Comparison of ENCODE assay signal across 12 cellular contexts in genomic region chr16:1780677-1781072, GRCh38. TPM values are rescaled to one million over a fixed set of nuclear protein-coding genes. Genes with fewer than 3 reads are reported as not detected.
A peak's percentile ranks its signal among the peaks of the same experiment; 100 is the strongest.
DNase-seq lines count a peak whose midpoint lies in the region; ATAC-seq and TF ChIP-seq lines count a peak whose summit lies in the region.
"Had no signal": no experiment of that assay in that cellular context is flagged by ENCODE, and none has a peak within 500 bp of the region (broad histone marks: within the 10 kb centered on the region; RNA-seq: fewer than 3 reads in every experiment).

No MANE protein-coding gene starts in this region.

- H4K20me1 ChIP-seq in MM.1S (ENCODE audit: insufficient read depth, low read length) = no peaks in the 10 kb centered on the region

- ATAC-seq in sciatic nerve (no peak), HG03439 (IDR thresholded peaks at IDR 0.05; ENCODE audit: unreplicated experiment) (no peak)

- H3K4me3 Mint-ChIP-seq in activated T-cell treated with anti-CD3 and anti-CD28 coated beads, Interleukin-2, amount 50 U/mL, for 24 hours = peak overlapping the region; percentile 84
- H3K4me3 Mint-ChIP-seq in dendritic cell treated with granulocyte-macrophage colony-stimulating factor and Interleukin-4, amounts not matched to agents 40 ng/mL and 50 ng/mL, for 4 days = peak overlapping the region; percentile 85

- H3K27me3 ChIP-seq in MM.1S (replicated peaks; ENCODE audit: insufficient read depth, low read length) = no peaks in the 10 kb centered on the region
- H3K27me3 ChIP-seq in neutrophil = no peaks in the 10 kb centered on the region
- H3K27me3 ChIP-seq: transverse colon had no signal

- H3K4me1 ChIP-seq in MM.1S (ENCODE audit: low read length) (peaks cover 4% of the 10 kb centered on the region; the same call in 1 of the 2 replicates), neutrophil (ENCODE audit: control insufficient read depth in 1 of 2, insufficient read depth in 1 of 2, low read depth in 1 of 2, low read length in 1 of 2) (peaks cover 23 to 26% of the 10 kb centered on the region in 2 experiments)

- H3K36me3 ChIP-seq in MM.1S (replicated peaks; ENCODE audit: insufficient read depth, low read length) = no peaks in the 10 kb centered on the region
- H3K36me3 ChIP-seq in neutrophil = peaks cover 54% of the 10 kb centered on the region

- peaks cover 50% of the 10 kb centered on the region for H3K36me3 Mint-ChIP-seq in activated T-cell treated with anti-CD3 and anti-CD28 coated beads, Interleukin-2, amount 50 U/mL, for 24 hours (ENCODE audit: low read depth)
- H3K36me3 Mint-ChIP-seq in dendritic cell treated with granulocyte-macrophage colony-stimulating factor and Interleukin-4, amounts not matched to agents 40 ng/mL and 50 ng/mL, for 4 days (ENCODE audit: low read depth) = peaks cover 78% of the 10 kb centered on the region

- no peak overlapping the region for H2AFZ ChIP-seq in MM.1S (ENCODE audit: low read length)
- H2AFZ ChIP-seq: parathyroid adenoma had no signal

- no peak overlapping the region for H3K9ac ChIP-seq in MM.1S (ENCODE audit: low read length)
- H3K9ac ChIP-seq: parathyroid adenoma had no signal

- peaks cover 17% of the 10 kb centered on the region; the same call in 1 of the 2 replicates for H3F3A ChIP-seq in MM.1S (ENCODE audit: insufficient read depth, low read length)

- no peaks in the 10 kb centered on the region for H3K9me2 ChIP-seq in MM.1S (replicated peaks; ENCODE audit: insufficient read depth, low read length)

- peak overlapping the region; percentile 91; the same call in 1 of the 2 replicates for H3K4me2 ChIP-seq in MM.1S (ENCODE audit: low read depth, low read length)

- H3K9me3 ChIP-seq in MM.1S (replicated peaks; ENCODE audit: insufficient read depth, low read length) (no peaks in the 10 kb centered on the region), neutrophil (no peaks in the 10 kb centered on the region)
- H3K9me3 ChIP-seq: transverse colon had no signal

- no peak overlapping the region for H3K27ac ChIP-seq in MM.1S (ENCODE audit: low read length)
- H3K27ac ChIP-seq in neutrophil = peak overlapping the region; percentile 94
- H3K27ac ChIP-seq: parathyroid adenoma had no signal

- H3K4me1 Mint-ChIP-seq in activated T-cell treated with anti-CD3 and anti-CD28 coated beads, Interleukin-2, amount 50 U/mL, for 24 hours (ENCODE audit: low read depth) = peaks cover 28% of the 10 kb centered on the region
- peaks cover 49% of the 10 kb centered on the region for H3K4me1 Mint-ChIP-seq in dendritic cell treated with granulocyte-macrophage colony-stimulating factor and Interleukin-4, amounts not matched to agents 40 ng/mL and 50 ng/mL, for 4 days (ENCODE audit: low read depth)

- H3K79me2 ChIP-seq in MM.1S (ENCODE audit: low read length) = peaks cover 56% of the 10 kb centered on the region

- H3K4me3 ChIP-seq in MM.1S (ENCODE audit: low read length) (no peak overlapping the region), neutrophil (ENCODE audit: low read depth in 1 of 2, low read length in 1 of 2) (no peak overlapping the region)

- H3K27ac Mint-ChIP-seq in activated T-cell treated with anti-CD3 and anti-CD28 coated beads, Interleukin-2, amount 50 U/mL, for 24 hours = peak overlapping the region; percentile 92
- no peak overlapping the region for H3K27ac Mint-ChIP-seq in dendritic cell treated with granulocyte-macrophage colony-stimulating factor and Interleukin-4, amounts not matched to agents 40 ng/mL and 50 ng/mL, for 4 days

- no peaks in the 10 kb centered on the region for H3K9me3 Mint-ChIP-seq in activated T-cell treated with anti-CD3 and anti-CD28 coated beads, Interleukin-2, amount 50 U/mL, for 24 hours
- no peaks in the 10 kb centered on the region for H3K9me3 Mint-ChIP-seq in dendritic cell treated with granulocyte-macrophage colony-stimulating factor and Interleukin-4, amounts not matched to agents 40 ng/mL and 50 ng/mL, for 4 days
- H3K9me3 Mint-ChIP-seq: activated naive CD4-positive, alpha-beta T cell treated with anti-CD3 and anti-CD28 coated beads for 36 hours had no signal

- DNase-seq in activated T-cell treated with anti-CD3 and anti-CD28 coated beads, Interleukin-2, amount 50 U/mL, for 24 hours = no peak
- no peak for DNase-seq in activated T-cell treated with anti-CD3 and anti-CD28 coated beads, Interleukin-2, amount 50 U/mL, for 48 hours
- DNase-seq in MM.1S = no peak
- no peak for DNase-seq in sciatic nerve (ENCODE audit: low spot score)
- no peak for DNase-seq in T-helper 9 cell
- DNase-seq: activated naive CD4-positive, alpha-beta T cell treated with anti-CD3 and anti-CD28 coated beads for 36 hours; NCI-H1436 treated with DMSO at 0.1 percent for 48 hours had no signal

- TF ChIP-seq CTCF in MM.1S (IDR thresholded peaks at IDR 0.05; ENCODE audit: low read length) (no peak), neutrophil (IDR thresholded peaks at IDR 0.05) (no peak)

- intact Hi-C loops in dendritic cell treated with granulocyte-macrophage colony-stimulating factor and Interleukin-4, amounts not matched to agents 40 ng/mL and 50 ng/mL, for 4 days (cut with micrococcal nuclease) = no loop called here
- intact Hi-C loops in sciatic nerve (cut with DNase I) = no loop called here

- no peaks in the 10 kb centered on the region for H3K27me3 Mint-ChIP-seq in activated T-cell treated with anti-CD3 and anti-CD28 coated beads, Interleukin-2, amount 50 U/mL, for 24 hours
- H3K27me3 Mint-ChIP-seq in dendritic cell treated with granulocyte-macrophage colony-stimulating factor and Interleukin-4, amounts not matched to agents 40 ng/mL and 50 ng/mL, for 4 days = no peaks in the 10 kb centered on the region

RNA-seq across cellular contexts. Expression of gene SPSB3, which starts 1.7 kb away (rescaled TPM):
- total RNA-seq in sciatic nerve = 35.3 TPM

RNA-seq across cellular contexts. Expression of gene NUBP2, which starts 2.1 kb away (rescaled TPM):
- total RNA-seq in sciatic nerve = 28.0 TPM

RNA-seq across cellular contexts. Expression of gene MRPS34, which starts 7.7 kb away (rescaled TPM):
- total RNA-seq in sciatic nerve = 42.7 TPM

RNA-seq across cellular contexts. Expression of gene EME2, which starts 8.1 kb away (rescaled TPM):
- 15.3 TPM for total RNA-seq in sciatic nerve

RNA-seq across cellular contexts. Expression of gene NME3, which starts 9.3 kb away (rescaled TPM):
- 50.1 TPM for total RNA-seq in sciatic nerve
